Comparison of ENCODE assay signal across 9 cellular contexts in the genomic region with DNA sequence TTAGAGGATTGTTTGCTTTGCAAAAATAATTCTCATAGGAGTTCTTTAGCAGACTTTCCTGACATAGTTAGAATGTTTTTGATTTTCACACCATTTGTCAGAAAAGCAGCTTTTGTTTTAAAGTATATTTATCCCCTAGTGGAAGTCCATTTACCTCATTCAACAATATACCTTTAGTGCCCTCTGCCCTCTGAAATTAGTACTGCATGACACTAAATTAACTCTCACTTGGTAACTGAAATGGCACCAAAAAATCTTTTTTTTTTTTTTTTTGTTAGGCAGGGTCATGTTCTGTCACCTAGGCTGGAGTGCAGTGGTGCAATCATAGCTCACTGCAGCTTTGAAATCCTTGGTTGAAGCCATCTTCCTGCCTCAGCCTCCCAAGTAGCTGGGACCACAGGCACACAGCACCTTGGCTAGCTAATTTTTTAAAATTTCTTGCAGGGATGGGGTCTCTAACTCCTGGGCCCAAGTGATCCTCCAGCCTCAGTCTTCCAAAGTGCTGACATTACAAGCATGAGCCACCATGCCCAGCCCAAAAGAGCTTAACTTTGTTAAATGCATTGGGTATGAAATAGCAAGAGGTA. TPM values are rescaled to one million over a fixed set of nuclear protein-coding genes. Genes with fewer than 3 reads are reported as not detected.
DNase-seq lines count a peak whose midpoint lies in the region; ATAC-seq and TF ChIP-seq lines count a peak whose summit lies in the region.
"Had no signal": no experiment of that assay in that cellular context is flagged by ENCODE, and none has a peak within 500 bp of the region (broad histone marks: within the 10 kb centered on the region; RNA-seq: fewer than 3 reads in every experiment).

No MANE protein-coding gene starts in this region.

- H3K4me1 ChIP-seq in gastroesophageal sphincter (peaks cover 0 to 25% (median 8%) of the 10 kb centered on the region in 3 donors), transverse colon (peaks cover 0 to 18% (median 12%) of the 10 kb centered on the region in 4 donors)

- DNase-seq in ACHN (peak; percentile 46), SK-MEL-5 (ENCODE audit: low read depth, low spot score) (peak; percentile 51), transverse colon (no peak), HuH-7 (ENCODE audit: low spot score) (no peak)
- no peak for DNase-seq in activated CD4-positive, CD25-positive, alpha-beta regulatory T cell (lab: John Stamatoyannopoulos, UW)
- DNase-seq in stimulated activated CD4-positive, alpha-beta T cell treated with anti-CD3 and anti-CD28 coated beads, Interleukin-4, amount 100 ng/mL, for 1 hour = no peak

- H3K36me3 ChIP-seq in gastroesophageal sphincter = peaks cover 8 to 67% of the 10 kb centered on the region in 2 donors
- H3K36me3 ChIP-seq in transverse colon = peaks cover 0 to 25% (median 3%) of the 10 kb centered on the region in 4 donors

- no peak for ATAC-seq in gastroesophageal sphincter

- H3K4me3 ChIP-seq in gastroesophageal sphincter (no peak overlapping the region), transverse colon (no peak overlapping the region)

- H3K27me3 ChIP-seq in gastroesophageal sphincter (no peaks in the 10 kb centered on the region), transverse colon (no peaks in the 10 kb centered on the region)

- intact Hi-C loops in transverse colon (cut with DNase I; ENCODE audit: low total_unique reads) = loop anchor here (10.0 kb wide), 1 partner anchor 95 kb away; no protein-coding TSS in a partner anchor

- peak; percentile 56 for TF ChIP-seq CTCF in GM12873 (IDR thresholded peaks at IDR 0.05; ENCODE audit: insufficient read depth, low read depth, low read length, missing control alignments)
- peak; percentile 36 to 55 (median 51) for TF ChIP-seq CTCF in gastroesophageal sphincter (IDR thresholded peaks at IDR 0.05)
- TF ChIP-seq CTCF in transverse colon (IDR thresholded peaks at IDR 0.05) = peak; percentile 36 to 77 (median 64)

- in situ Hi-C loops in ACHN (cut with HindIII; ENCODE audit: low pct_ligation_motif_present, low pct_unique_long_range_greater_than_20kb, low sequenced_read_pairs) = no loop called here
- in situ Hi-C loops in SK-MEL-5 (cut with HindIII; ENCODE audit: low pct_unique_long_range_greater_than_20kb, low sequenced_read_pairs) = no loop called here
- in situ Hi-C loops in transverse colon (cut with MboI; ENCODE audit: low pct_ligation_motif_present in 1 of 4, low pct_unique_long_range_greater_than_20kb in 1 of 4, low sequenced_read_pairs in 3 of 4) = loop anchor here (10.0 to 25.0 kb wide), 5 partner anchors 75 to 105 kb away; a partner anchor contains a TSS

- H3K9me3 ChIP-seq in gastroesophageal sphincter (no peaks in the 10 kb centered on the region), transverse colon (no peaks in the 10 kb centered on the region)

- TF ChIP-seq EP300 in gastroesophageal sphincter (IDR thresholded peaks at IDR 0.05) (no peak), transverse colon (IDR thresholded peaks at IDR 0.05; ENCODE audit: low read depth) (no peak)

- no peak overlapping the region for H3K27ac ChIP-seq in gastroesophageal sphincter
- H3K27ac ChIP-seq in transverse colon = no peak overlapping the region

- no peak for TF ChIP-seq POLR2A in gastroesophageal sphincter (IDR thresholded peaks at IDR 0.05)
- TF ChIP-seq POLR2A in transverse colon (IDR thresholded peaks at IDR 0.05) = no peak

RNA-seq across cellular contexts. Expression of a gene that starts 13.6 kb away (rescaled TPM):
- 20.4 and 21.5 TPM in 2 replicates for total RNA-seq in SK-MEL-5 (2014; rRNA removed; shearing (Covaris generic))
- polyA plus RNA-seq in SK-MEL-5 (2015; cell fraction: cytosol; rRNA removed) = 16.4 and 20.1 TPM in 2 replicates
- 10.6 and 17.8 TPM in 2 replicates for polyA plus RNA-seq in SK-MEL-5 (2015; cell fraction: nucleus; rRNA removed)
- total RNA-seq in gastroesophageal sphincter = 10 to 100 TPM; 19.6 to 31.4 (median 23.9) TPM
- total RNA-seq in transverse colon = 10 to 100 TPM in 3 of 4 donors, 1 to 10 TPM in 1; 4.4 to 24.7 (median 17.5) TPM

RNA-seq across cellular contexts. Expression of a gene that starts 14.3 kb away (rescaled TPM):
- 31.2 and 33.1 TPM in 2 replicates for total RNA-seq in SK-MEL-5 (2014; rRNA removed; shearing (Covaris generic))
- polyA plus RNA-seq in SK-MEL-5 (2015; cell fraction: cytosol; rRNA removed) = 16.1 and 21.9 TPM in 2 replicates
- polyA plus RNA-seq in SK-MEL-5 (2015; cell fraction: nucleus; rRNA removed) = 49.0 and 57.1 TPM in 2 replicates
- 10 to 100 TPM; 17.7 to 27.1 (median 21.3) TPM for total RNA-seq in gastroesophageal sphincter
- total RNA-seq in transverse colon = 10 to 100 TPM in 3 of 4 donors, 1 to 10 TPM in 1; 4.2 to 22.5 (median 12.9) TPM

RNA-seq across cellular contexts. Expression of a gene that starts 58.2 kb away (rescaled TPM):
- not detected in 2 replicates for total RNA-seq in SK-MEL-5 (2014; rRNA removed; shearing (Covaris generic))
- polyA plus RNA-seq in SK-MEL-5 (2015; cell fraction: cytosol; rRNA removed) = not detected in 2 replicates
- polyA plus RNA-seq in SK-MEL-5 (2015; cell fraction: nucleus; rRNA removed) = not detected in 2 replicates
- not detected for total RNA-seq in gastroesophageal sphincter
- not detected for total RNA-seq in transverse colon
- total RNA-seq: dermis microvascular lymphatic vessel endothelial cell had no signal

Comparison
In these comparisons a context has a peak if more than half of its experiments do, and no peak if none do; other contexts are left out.
1. DNase-seq: peak in ACHN (single experiment) and SK-MEL-5 (single experiment); none in transverse colon (single experiment), HuH-7 (single experiment), activated CD4-positive, CD25-positive, alpha-beta regulatory T cell (0 of 4) and stimulated activated CD4-positive, alpha-beta T cell treated with anti-CD3 and anti-CD28 coated beads, Interleukin-4, amount 100 ng/mL, for 1 hour (single experiment).
2. in situ Hi-C loops: an anchor here in transverse colon (10.0 to 25.0 kb wide); none called in ACHN and SK-MEL-5.
3. Peak in every context shown above with its lines, with median percentiles within 50 percentile points of each other: CTCF ChIP-seq.